In genomic region chr4:174284181-174284886, GRCh38 we compare ENCODE assay signal across 8 cellular contexts. TPM values are rescaled to one million over a fixed set of nuclear protein-coding genes. Genes with fewer than 3 reads are reported as not detected.
DNase-seq lines count a peak whose midpoint lies in the region; ATAC-seq and TF ChIP-seq lines count a peak whose summit lies in the region.

No MANE protein-coding gene starts in this region.

- H3K27ac ChIP-seq in stomach: peak overlapping the region; percentile 92 to 99 (median 96)

- 2 to 4% (median 3%) methylated on average over 19 of the region's 19 CpGs for WGBS in stomach, 5 donors

- H3K4me1 ChIP-seq in stomach: peaks cover 12 to 56% (median 37%) of the 10 kb centered on the region in 4 donors

- ATAC-seq in HG02840 (IDR thresholded peaks at IDR 0.05; ENCODE audit: low FRiP score, unreplicated experiment): peak; percentile 5

- no peak for TF ChIP-seq CTCF in MCF 10A (IDR thresholded peaks at IDR 0.05; ENCODE audit: unreplicated experiment)
- TF ChIP-seq CTCF in stomach (IDR thresholded peaks at IDR 0.05): no peak

- intact Hi-C loops in MCF 10A (cut with micrococcal nuclease): no loop called here
- intact Hi-C loops in stomach (cut with DNase I; ENCODE audit: low total_unique reads): no loop called here

- POLR2A ChIA-PET in MCF 10A (lab: Yijun Ruan, JAX): interaction anchor here (0.5 to 5.1 kb wide), 35 partner anchors 9 to 1649 kb away, joined by 3 to 66 read pairs (median 5); partner anchors contain the start of genes HMGB2 and HPGD

- H3K27ac Mint-ChIP-seq in activated T-cell treated with anti-CD3 and anti-CD28 coated beads, Interleukin-2, amount 50 U/mL, for 24 hours: peak overlapping the region; percentile 99
- H3K27ac Mint-ChIP-seq in MCF 10A (ENCODE audit: low read depth, unreplicated experiment): peak overlapping the region; percentile 98

- no peaks in the 10 kb centered on the region for H3K9me3 Mint-ChIP-seq in activated T-cell treated with anti-CD3 and anti-CD28 coated beads, Interleukin-2, amount 50 U/mL, for 24 hours
- H3K9me3 Mint-ChIP-seq in MCF 10A (ENCODE audit: unreplicated experiment): no peaks in the 10 kb centered on the region

- no peaks in the 10 kb centered on the region for H3K36me3 ChIP-seq in stomach

- TF ChIP-seq POLR2A in stomach (IDR thresholded peaks at IDR 0.05): no peak

- H3K4me1 Mint-ChIP-seq in activated T-cell treated with anti-CD3 and anti-CD28 coated beads, Interleukin-2, amount 50 U/mL, for 24 hours (ENCODE audit: low read depth): peaks cover 69% of the 10 kb centered on the region
- H3K4me1 Mint-ChIP-seq in MCF 10A (ENCODE audit: insufficient read depth, unreplicated experiment): peaks cover 38% of the 10 kb centered on the region

- peaks cover 45% of the 10 kb centered on the region for H3K36me3 Mint-ChIP-seq in activated T-cell treated with anti-CD3 and anti-CD28 coated beads, Interleukin-2, amount 50 U/mL, for 24 hours (ENCODE audit: low read depth)
- H3K36me3 Mint-ChIP-seq in MCF 10A (ENCODE audit: insufficient read depth, unreplicated experiment): peaks cover 8% of the 10 kb centered on the region

- no peaks in the 10 kb centered on the region for H3K27me3 ChIP-seq in stomach

- CTCF ChIA-PET in MCF 10A (lab: Yijun Ruan, JAX): interaction anchor here (0.7 to 1.8 kb wide), 2 partner anchors 13 to 60 kb away, joined by 3 to 6 read pairs; no protein-coding TSS in a partner anchor

- TF ChIP-seq EP300 in stomach (IDR thresholded peaks at IDR 0.05): no peak

- DNase-seq in activated T-cell treated with anti-CD3 and anti-CD28 coated beads, Interleukin-2, amount 50 U/mL, for 24 hours: no peak
- no peak for DNase-seq in activated T-cell treated with anti-CD3 and anti-CD28 coated beads, Interleukin-2, amount 50 U/mL, for 48 hours
- DNase-seq in NCI-H446 treated with DMSO at 0.1 percent for 48 hours (lab: John Stamatoyannopoulos, UW) (peak; percentile 26), MCF 10A (ENCODE audit: unreplicated experiment) (peak; percentile 79), kidney glomerular epithelial cell (lab: John Stamatoyannopoulos, UW) (peak; percentile 67), stomach (no peak)
- no peak for DNase-seq in stimulated activated CD8-positive, alpha-beta memory T cell treated with anti-CD3 and anti-CD28 coated beads, Interleukin-4, amount 100 ng/mL, for 48 hours

- no TSS peak for BruUV-seq in MCF 10A (replicated peaks; lab: Mats Ljungman, UMichigan)

- peak overlapping the region; percentile 99 for H3K4me3 Mint-ChIP-seq in activated T-cell treated with anti-CD3 and anti-CD28 coated beads, Interleukin-2, amount 50 U/mL, for 24 hours
- H3K4me3 Mint-ChIP-seq in MCF 10A (ENCODE audit: unreplicated experiment): peak overlapping the region; percentile 99

- H3K4me3 ChIP-seq in stomach: peak overlapping the region; percentile 73 to 86 (median 74)

- H3K27me3 Mint-ChIP-seq in activated T-cell treated with anti-CD3 and anti-CD28 coated beads, Interleukin-2, amount 50 U/mL, for 24 hours: no peaks in the 10 kb centered on the region
- no peaks in the 10 kb centered on the region for H3K27me3 Mint-ChIP-seq in MCF 10A (ENCODE audit: insufficient read depth, unreplicated experiment)

- no peaks in the 10 kb centered on the region for H3K9me3 ChIP-seq in stomach

RNA-seq across cellular contexts. Expression of gene CEP44, which starts 0.6 kb away (rescaled TPM):
- total RNA-seq in MCF 10A (2022): 15.3 and 16.9 TPM in 2 replicates
- total RNA-seq in stomach: 10 to 100 TPM in 4 of 5 donors, 1 to 10 TPM in 1; 8.2 to 42.0 (median 19.6) TPM
- polyA plus RNA-seq in stomach: 1 to 10 TPM; 3.4 to 7.2 (median 6.5) TPM

RNA-seq across cellular contexts. Expression of gene FBXO8, which starts 0.9 kb away (rescaled TPM):
- total RNA-seq in MCF 10A (2022): 22.1 and 30.6 TPM in 2 replicates
- total RNA-seq in stomach: 100 to 1,000 TPM in 1 of 5 donors, 10 to 100 TPM in 4; 13.3 to 104 (median 26.3) TPM
- polyA plus RNA-seq in stomach: 10 to 100 TPM; 15.3 to 27.3 (median 20.4) TPM

Comparison
In these comparisons a context has a peak if more than half of its experiments do, and no peak if none do; other contexts are left out.
1. DNase-seq: peak in NCI-H446 treated with DMSO at 0.1 percent for 48 hours (single experiment), MCF 10A (single experiment) and kidney glomerular epithelial cell (single experiment); none in activated T-cell treated with anti-CD3 and anti-CD28 coated beads, Interleukin-2, amount 50 U/mL, for 24 hours (single experiment), activated T-cell treated with anti-CD3 and anti-CD28 coated beads, Interleukin-2, amount 50 U/mL, for 48 hours (0 of 2), stomach (single experiment) and stimulated activated CD8-positive, alpha-beta memory T cell treated with anti-CD3 and anti-CD28 coated beads, Interleukin-4, amount 100 ng/mL, for 48 hours (single experiment).